ENCODE assay signal across 24 cellular contexts in the genomic region with DNA sequence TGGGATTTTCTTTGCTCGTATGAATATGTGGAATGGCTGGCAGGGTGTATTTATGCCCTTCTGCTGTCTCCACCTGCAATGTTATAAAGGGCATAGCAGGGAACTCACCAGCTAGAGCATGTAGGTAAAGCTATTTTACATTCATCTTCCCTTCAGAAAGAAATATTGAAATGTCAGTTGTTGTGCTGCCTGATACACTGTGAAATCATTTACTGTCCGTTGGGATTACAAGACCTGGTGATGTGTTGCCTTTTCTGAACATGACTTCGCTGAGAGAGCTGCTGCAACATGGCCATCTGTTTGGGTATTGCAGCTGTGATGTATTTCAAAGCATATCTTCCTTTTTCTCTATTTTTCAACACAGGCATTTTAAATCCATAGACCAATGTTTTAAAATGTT.
"Had no signal": no experiment of that assay in that cellular context is flagged by ENCODE, and none has a peak within 500 bp of the region (broad histone marks: within the 10 kb centered on the region; RNA-seq: fewer than 3 reads in every experiment).

No MANE protein-coding gene starts in this region.

- H3K27ac ChIP-seq: colonic mucosa, coronary artery, dorsolateral prefrontal cortex, epithelial cell of prostate, esophagus muscularis mucosa, esophagus squamous epithelium, foreskin keratinocyte, gastrocnemius medialis, gastroesophageal sphincter, heart left ventricle, heart right ventricle had no signal

- H3K9me3 Mint-ChIP-seq: dendritic cell treated with granulocyte-macrophage colony-stimulating factor and Interleukin-4, amounts not matched to agents 40 ng/mL and 50 ng/mL, for 4 days; endodermal cell had no signal

- H3K9me3 ChIP-seq: colonic mucosa, esophagus muscularis mucosa, esophagus squamous epithelium, gastrocnemius medialis, gastroesophageal sphincter, heart left ventricle, heart right ventricle had no signal

- H3K27me3 Mint-ChIP-seq: dendritic cell treated with granulocyte-macrophage colony-stimulating factor and Interleukin-4, amounts not matched to agents 40 ng/mL and 50 ng/mL, for 4 days; effector memory CD8-positive, alpha-beta T cell had no signal

- H3K4me3 ChIP-seq: colonic mucosa, coronary artery, dorsolateral prefrontal cortex, esophagus muscularis mucosa, esophagus squamous epithelium, gastrocnemius medialis, gastroesophageal sphincter, heart left ventricle, heart right ventricle had no signal

- H3K4me3 Mint-ChIP-seq: dendritic cell treated with granulocyte-macrophage colony-stimulating factor and Interleukin-4, amounts not matched to agents 40 ng/mL and 50 ng/mL, for 4 days; effector memory CD8-positive, alpha-beta T cell; endodermal cell had no signal

- H3K27me3 ChIP-seq: colonic mucosa, dorsolateral prefrontal cortex, esophagus muscularis mucosa, esophagus squamous epithelium, foreskin keratinocyte, gastrocnemius medialis, gastroesophageal sphincter, heart left ventricle, heart right ventricle had no signal

- H3K4me1 Mint-ChIP-seq: endodermal cell had no signal

- H3K4me1 ChIP-seq: colonic mucosa, esophagus muscularis mucosa, esophagus squamous epithelium, foreskin keratinocyte, gastrocnemius medialis, gastroesophageal sphincter, heart left ventricle had no signal

- H3K36me3 ChIP-seq: colonic mucosa, esophagus muscularis mucosa, esophagus squamous epithelium, gastrocnemius medialis, gastroesophageal sphincter, heart left ventricle, heart right ventricle had no signal

- H3K27ac Mint-ChIP-seq: dendritic cell treated with granulocyte-macrophage colony-stimulating factor and Interleukin-4, amounts not matched to agents 40 ng/mL and 50 ng/mL, for 4 days; effector memory CD8-positive, alpha-beta T cell; endodermal cell had no signal

- DNase-seq: colonic mucosa; cortex of kidney; dermis blood vessel endothelial cell; dorsolateral prefrontal cortex; effector CD4-positive, alpha-beta T cell; effector CD8-positive, alpha-beta T cell; effector memory CD4-positive, alpha-beta T cell; effector memory CD8-positive, alpha-beta T cell; endodermal cell; erythroblast; esophagus squamous epithelium; foreskin fibroblast; foreskin keratinocyte; foreskin melanocyte; gastrocnemius medialis; head of caudate nucleus; heart left ventricle; heart right ventricle had no signal

- ATAC-seq: effector memory CD8-positive, alpha-beta T cell; esophagus mucosa; foreskin keratinocyte; gastrocnemius medialis; gastroesophageal sphincter; heart left ventricle; heart right ventricle had no signal
